ENCODE assay signal across 2 cellular contexts in genomic region chr2:146916914-146917313, GRCh38.
TF ChIP-seq lines count a peak whose summit lies in the region.

No MANE protein-coding gene starts in this region.

TF ChIP-seq in SK-N-SH, 30 proteins besides CTCF, POLR2A, EP300 and RAD21 (continued from another document):
- TF ChIP-seq, protein P1, sequence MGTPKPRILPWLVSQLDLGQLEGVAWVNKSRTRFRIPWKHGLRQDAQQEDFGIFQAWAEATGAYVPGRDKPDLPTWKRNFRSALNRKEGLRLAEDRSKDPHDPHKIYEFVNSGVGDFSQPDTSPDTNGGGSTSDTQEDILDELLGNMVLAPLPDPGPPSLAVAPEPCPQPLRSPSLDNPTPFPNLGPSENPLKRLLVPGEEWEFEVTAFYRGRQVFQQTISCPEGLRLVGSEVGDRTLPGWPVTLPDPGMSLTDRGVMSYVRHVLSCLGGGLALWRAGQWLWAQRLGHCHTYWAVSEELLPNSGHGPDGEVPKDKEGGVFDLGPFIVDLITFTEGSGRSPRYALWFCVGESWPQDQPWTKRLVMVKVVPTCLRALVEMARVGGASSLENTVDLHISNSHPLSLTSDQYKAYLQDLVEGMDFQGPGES (IDR thresholded peaks at IDR 0.05; ENCODE audit: low read depth, low read length) = no peak
- TF ChIP-seq SIN3A (IDR thresholded peaks at IDR 0.05; ENCODE audit: borderline replicate concordance, low read depth, low read length) (no peak), POLR2AphosphoS5 (IDR thresholded peaks at IDR 0.05; ENCODE audit: low read depth, low read length) (no peak), RXRA (IDR thresholded peaks at IDR 0.05; ENCODE audit: borderline replicate concordance, low read depth) (no peak), SMC3 (IDR thresholded peaks at IDR 0.05; ENCODE audit: low read depth, low read length) (no peak), NRF1 (IDR thresholded peaks at IDR 0.05; ENCODE audit: low read depth, low read length) (no peak), GABPA (IDR thresholded peaks at IDR 0.05; ENCODE audit: low read depth) (no peak), FOXM1 (IDR thresholded peaks at IDR 0.05; ENCODE audit: low read depth) (no peak), NFIC (IDR thresholded peaks at IDR 0.05; ENCODE audit: borderline replicate concordance) (no peak), MEF2A (IDR thresholded peaks at IDR 0.05; ENCODE audit: borderline replicate concordance, low read depth) (no peak)
- TF ChIP-seq, protein P2, sequence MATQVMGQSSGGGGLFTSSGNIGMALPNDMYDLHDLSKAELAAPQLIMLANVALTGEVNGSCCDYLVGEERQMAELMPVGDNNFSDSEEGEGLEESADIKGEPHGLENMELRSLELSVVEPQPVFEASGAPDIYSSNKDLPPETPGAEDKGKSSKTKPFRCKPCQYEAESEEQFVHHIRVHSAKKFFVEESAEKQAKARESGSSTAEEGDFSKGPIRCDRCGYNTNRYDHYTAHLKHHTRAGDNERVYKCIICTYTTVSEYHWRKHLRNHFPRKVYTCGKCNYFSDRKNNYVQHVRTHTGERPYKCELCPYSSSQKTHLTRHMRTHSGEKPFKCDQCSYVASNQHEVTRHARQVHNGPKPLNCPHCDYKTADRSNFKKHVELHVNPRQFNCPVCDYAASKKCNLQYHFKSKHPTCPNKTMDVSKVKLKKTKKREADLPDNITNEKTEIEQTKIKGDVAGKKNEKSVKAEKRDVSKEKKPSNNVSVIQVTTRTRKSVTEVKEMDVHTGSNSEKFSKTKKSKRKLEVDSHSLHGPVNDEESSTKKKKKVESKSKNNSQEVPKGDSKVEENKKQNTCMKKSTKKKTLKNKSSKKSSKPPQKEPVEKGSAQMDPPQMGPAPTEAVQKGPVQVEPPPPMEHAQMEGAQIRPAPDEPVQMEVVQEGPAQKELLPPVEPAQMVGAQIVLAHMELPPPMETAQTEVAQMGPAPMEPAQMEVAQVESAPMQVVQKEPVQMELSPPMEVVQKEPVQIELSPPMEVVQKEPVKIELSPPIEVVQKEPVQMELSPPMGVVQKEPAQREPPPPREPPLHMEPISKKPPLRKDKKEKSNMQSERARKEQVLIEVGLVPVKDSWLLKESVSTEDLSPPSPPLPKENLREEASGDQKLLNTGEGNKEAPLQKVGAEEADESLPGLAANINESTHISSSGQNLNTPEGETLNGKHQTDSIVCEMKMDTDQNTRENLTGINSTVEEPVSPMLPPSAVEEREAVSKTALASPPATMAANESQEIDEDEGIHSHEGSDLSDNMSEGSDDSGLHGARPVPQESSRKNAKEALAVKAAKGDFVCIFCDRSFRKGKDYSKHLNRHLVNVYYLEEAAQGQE (IDR thresholded peaks at IDR 0.05; ENCODE audit: low read depth, low read length) = no peak
- TF ChIP-seq, protein P3, sequence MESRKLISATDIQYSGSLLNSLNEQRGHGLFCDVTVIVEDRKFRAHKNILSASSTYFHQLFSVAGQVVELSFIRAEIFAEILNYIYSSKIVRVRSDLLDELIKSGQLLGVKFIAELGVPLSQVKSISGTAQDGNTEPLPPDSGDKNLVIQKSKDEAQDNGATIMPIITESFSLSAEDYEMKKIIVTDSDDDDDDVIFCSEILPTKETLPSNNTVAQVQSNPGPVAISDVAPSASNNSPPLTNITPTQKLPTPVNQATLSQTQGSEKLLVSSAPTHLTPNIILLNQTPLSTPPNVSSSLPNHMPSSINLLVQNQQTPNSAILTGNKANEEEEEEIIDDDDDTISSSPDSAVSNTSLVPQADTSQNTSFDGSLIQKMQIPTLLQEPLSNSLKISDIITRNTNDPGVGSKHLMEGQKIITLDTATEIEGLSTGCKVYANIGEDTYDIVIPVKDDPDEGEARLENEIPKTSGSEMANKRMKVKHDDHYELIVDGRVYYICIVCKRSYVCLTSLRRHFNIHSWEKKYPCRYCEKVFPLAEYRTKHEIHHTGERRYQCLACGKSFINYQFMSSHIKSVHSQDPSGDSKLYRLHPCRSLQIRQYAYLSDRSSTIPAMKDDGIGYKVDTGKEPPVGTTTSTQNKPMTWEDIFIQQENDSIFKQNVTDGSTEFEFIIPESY (IDR thresholded peaks at IDR 0.05; ENCODE audit: borderline replicate concordance, low read depth) = no peak
TF ChIP-seq in SK-N-SH: peak in this region for 0.

TF ChIP-seq in SK-N-SH treated with all-trans-retinoic acid at 6 μM for 48 hours, 23 proteins besides CTCF, POLR2A, EP300 and RAD21 (continued from another document):
- TF ChIP-seq CSRNP3 (CRISPR knock-in tag; IDR thresholded peaks at IDR 0.05) (no peak), TOX (CRISPR knock-in tag; IDR thresholded peaks at IDR 0.05; ENCODE audit: borderline replicate concordance) (no peak), PPARA (CRISPR knock-in tag; IDR thresholded peaks at IDR 0.05; ENCODE audit: borderline replicate concordance) (no peak), ZNF70 (CRISPR knock-in tag; IDR thresholded peaks at IDR 0.05) (no peak), ZFP3 (CRISPR knock-in tag; IDR thresholded peaks at IDR 0.05) (no peak), ESRRG (CRISPR knock-in tag; IDR thresholded peaks at IDR 0.05) (no peak), ZNF8 (CRISPR knock-in tag; IDR thresholded peaks at IDR 0.05) (no peak)
- TF ChIP-seq, protein P4, sequence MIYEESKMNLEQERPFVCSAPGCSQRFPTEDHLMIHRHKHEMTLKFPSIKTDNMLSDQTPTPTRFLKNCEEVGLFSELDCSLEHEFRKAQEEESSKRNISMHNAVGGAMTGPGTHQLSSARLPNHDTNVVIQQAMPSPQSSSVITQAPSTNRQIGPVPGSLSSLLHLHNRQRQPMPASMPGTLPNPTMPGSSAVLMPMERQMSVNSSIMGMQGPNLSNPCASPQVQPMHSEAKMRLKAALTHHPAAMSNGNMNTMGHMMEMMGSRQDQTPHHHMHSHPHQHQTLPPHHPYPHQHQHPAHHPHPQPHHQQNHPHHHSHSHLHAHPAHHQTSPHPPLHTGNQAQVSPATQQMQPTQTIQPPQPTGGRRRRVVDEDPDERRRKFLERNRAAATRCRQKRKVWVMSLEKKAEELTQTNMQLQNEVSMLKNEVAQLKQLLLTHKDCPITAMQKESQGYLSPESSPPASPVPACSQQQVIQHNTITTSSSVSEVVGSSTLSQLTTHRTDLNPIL (CRISPR knock-in tag; IDR thresholded peaks at IDR 0.05; ENCODE audit: low read depth) = no peak
